ENCODE assay signal across 19 cellular contexts in genomic region chr6:54624779-54625178, GRCh38.
"Had no signal": no experiment of that assay in that cellular context is flagged by ENCODE, and none has a peak within 500 bp of the region (broad histone marks: within the 10 kb centered on the region; RNA-seq: fewer than 3 reads in every experiment).

No MANE protein-coding gene starts in this region.

- H3K4me3 Mint-ChIP-seq: activated CD4-positive, alpha-beta T cell treated with anti-CD3 and anti-CD28 coated beads, Interleukin-2, amount 10 ng/mL, durations not matched to agents 24 days and 14 days; activated CD8-positive, alpha-beta T cell treated with anti-CD3 and anti-CD28 coated beads, Interleukin-2, amount 10 ng/mL, durations not matched to agents 7 days and 5 days; immature natural killer cell; nephron progenitor cell; stimulated activated naive CD8-positive, alpha-beta T cell treated with anti-CD3 and anti-CD28 coated beads, Interleukin-15, Interleukin-2, amounts not matched to agents 100 ng/mL and 50 ng/mL, for 24 hours; type B pancreatic cell had no signal

- H3K9me3 Mint-ChIP-seq: activated CD4-positive, alpha-beta T cell treated with anti-CD3 and anti-CD28 coated beads, Interleukin-2, amount 10 ng/mL, durations not matched to agents 24 days and 14 days; nephron progenitor cell; stimulated activated naive CD8-positive, alpha-beta T cell treated with anti-CD3 and anti-CD28 coated beads, Interleukin-15, Interleukin-2, amounts not matched to agents 100 ng/mL and 50 ng/mL, for 24 hours; type B pancreatic cell had no signal

- H3K9me3 ChIP-seq: prostate gland had no signal

- H3K4me3 ChIP-seq: dorsolateral prefrontal cortex, prostate gland had no signal

- H3K4me1 ChIP-seq: foreskin keratinocyte, prostate gland had no signal

- H3K27me3 Mint-ChIP-seq: activated CD4-positive, alpha-beta T cell treated with anti-CD3 and anti-CD28 coated beads, Interleukin-2, amount 10 ng/mL, durations not matched to agents 24 days and 14 days; stimulated activated naive CD8-positive, alpha-beta T cell treated with anti-CD3 and anti-CD28 coated beads, Interleukin-15, Interleukin-2, amounts not matched to agents 100 ng/mL and 50 ng/mL, for 24 hours; type B pancreatic cell had no signal

- ATAC-seq: activated CD8-positive, alpha-beta T cell treated with anti-CD3 and anti-CD28 coated beads, Interleukin-2, amount 10 ng/mL, durations not matched to agents 7 days and 5 days; activated naive CD4-positive, alpha-beta T cell treated with anti-CD3 and anti-CD28 coated beads, Interleukin-2, amount 50 U/mL, for 72 hours; foreskin keratinocyte; right cardiac atrium had no signal

- DNase-seq: activated CD4-positive, alpha-beta T cell treated with anti-CD3 and anti-CD28 coated beads, Interleukin-2, amount 10 ng/mL, durations not matched to agents 24 days and 14 days; activated CD4-positive, CD25-positive, alpha-beta regulatory T cell; activated CD8-positive, alpha-beta memory T cell treated with anti-CD3 and anti-CD28 coated beads, Interleukin-2, amount 50 U/mL, for 4 hours; activated CD8-positive, alpha-beta T cell treated with anti-CD3 and anti-CD28 coated beads, Interleukin-2, amount 10 ng/mL, durations not matched to agents 7 days and 5 days; activated gamma-delta T cell; activated T-cell treated with anti-CD3 and anti-CD28 coated beads, Interleukin-2, amount 50 U/mL, for 48 hours; amygdala; dorsolateral prefrontal cortex; erythroblast; foreskin keratinocyte; immature natural killer cell; mesendoderm; nephron progenitor cell; right cardiac atrium; small intestine had no signal

- H3K4me1 Mint-ChIP-seq: activated CD4-positive, alpha-beta T cell treated with anti-CD3 and anti-CD28 coated beads, Interleukin-2, amount 10 ng/mL, durations not matched to agents 24 days and 14 days; immature natural killer cell; nephron progenitor cell had no signal

- H3K27ac ChIP-seq: dorsolateral prefrontal cortex, foreskin keratinocyte, prostate gland had no signal

- H3K36me3 ChIP-seq: prostate gland had no signal

- H3K27ac Mint-ChIP-seq: activated CD4-positive, alpha-beta T cell treated with anti-CD3 and anti-CD28 coated beads, Interleukin-2, amount 10 ng/mL, durations not matched to agents 24 days and 14 days; activated CD8-positive, alpha-beta T cell treated with anti-CD3 and anti-CD28 coated beads, Interleukin-2, amount 10 ng/mL, durations not matched to agents 7 days and 5 days; activated naive CD4-positive, alpha-beta T cell treated with anti-CD3 and anti-CD28 coated beads, Interleukin-2, amount 50 U/mL, for 72 hours; immature natural killer cell; nephron progenitor cell; stimulated activated naive CD8-positive, alpha-beta T cell treated with anti-CD3 and anti-CD28 coated beads, Interleukin-15, Interleukin-2, amounts not matched to agents 100 ng/mL and 50 ng/mL, for 24 hours; type B pancreatic cell had no signal

- H3K27me3 ChIP-seq: foreskin keratinocyte had no signal

- H3K36me3 Mint-ChIP-seq: activated naive CD4-positive, alpha-beta T cell treated with anti-CD3 and anti-CD28 coated beads, Interleukin-2, amount 50 U/mL, for 72 hours; immature natural killer cell; type B pancreatic cell had no signal
